ENCODE assay signal across 8 cellular contexts in genomic region chr9:133742849-133743444, GRCh38. TPM values are rescaled to one million over a fixed set of nuclear protein-coding genes. Genes with fewer than 3 reads are reported as not detected.
DNase-seq lines count a peak whose midpoint lies in the region; ATAC-seq and TF ChIP-seq lines count a peak whose summit lies in the region.

No MANE protein-coding gene starts in this region.

- H3K36me3 ChIP-seq in DOHH2 (ENCODE audit: control insufficient read depth, low read length) = no peaks in the 10 kb centered on the region
- H3K36me3 ChIP-seq in lung (ENCODE audit: control insufficient read depth in 2 of 2, insufficient read depth in 2 of 2, low read length in 2 of 2) = no peaks in the 10 kb centered on the region

- H3K27me3 ChIP-seq in DOHH2 (ENCODE audit: control insufficient read depth, low read length) (peaks cover 20% of the 10 kb centered on the region; the same call in 1 of the 2 replicates), dorsolateral prefrontal cortex (peaks cover 0 to 6% (median 0%) of the 10 kb centered on the region in 45 donors), lung (ENCODE audit: control insufficient read depth, insufficient read depth) (no peaks in the 10 kb centered on the region)

- H3K9me2 ChIP-seq in DOHH2 (replicated peaks; ENCODE audit: control insufficient read depth, low read length) = no peaks in the 10 kb centered on the region

- peak; percentile 76 for DNase-seq in NCI-H774 (lab: John Stamatoyannopoulos, UW)
- DNase-seq in activated CD4-positive, alpha-beta T cell treated with anti-CD3 and anti-CD28 coated beads, Interleukin-2, amount 50 U/mL, for 4 hours = peak; percentile 63 to 71
- peak; percentile 58 to 88 (median 78) for DNase-seq in dorsolateral prefrontal cortex
- peak; percentile 74 for DNase-seq in lung (ENCODE audit: low spot score)
- peak; percentile 60 for DNase-seq in stimulated activated CD8-positive, alpha-beta memory T cell treated with anti-CD3 and anti-CD28 coated beads, Interleukin-15, amount 100 ng/mL, for 1 hour (ENCODE audit: low read depth)
- DNase-seq in NCI-H187 treated with DMSO at 0.1 percent for 48 hours (lab: John Stamatoyannopoulos, UW) = no peak

- no peak overlapping the region for H3K4me3 ChIP-seq in DOHH2 (ENCODE audit: low read length)
- H3K4me3 ChIP-seq in dorsolateral prefrontal cortex = no peak overlapping the region
- H3K4me3 ChIP-seq in lung = no peak overlapping the region

- H3F3A ChIP-seq in DOHH2 (ENCODE audit: control insufficient read depth, insufficient read depth) = peaks cover 3% of the 10 kb centered on the region; the same call in 1 of the 2 replicates

- TF ChIP-seq CTCF in DOHH2 (IDR thresholded peaks at IDR 0.05; ENCODE audit: low read depth, low read length, poor library complexity, severe bottlenecking) = peak; percentile 99
- peak; percentile 68 to 99 (median 95) for TF ChIP-seq CTCF in dorsolateral prefrontal cortex (IDR thresholded peaks at IDR 0.05 in 54 of 56, conservative IDR thresholded peaks at IDR 0.05 in 2 of 56; ENCODE audit: low read depth in 1 of 56, partially characterized antibody in 56 of 56)
- TF ChIP-seq CTCF in lung (IDR thresholded peaks at IDR 0.05; ENCODE audit: control extremely low read depth, extremely low read depth) = peak; percentile 92

- peaks cover 7% of the 10 kb centered on the region for H3K4me1 ChIP-seq in DOHH2 (ENCODE audit: control insufficient read depth, low read length)
- peaks cover 0 to 5% of the 10 kb centered on the region in 2 donors for H3K4me1 ChIP-seq in lung (ENCODE audit: control insufficient read depth in 2 of 2, insufficient read depth in 2 of 2, low read length in 2 of 2)

- H3K9me3 ChIP-seq in DOHH2 (ENCODE audit: control insufficient read depth, insufficient read depth, low read length) = no peaks in the 10 kb centered on the region
- H3K9me3 ChIP-seq in lung (ENCODE audit: control insufficient read depth in 2 of 2, insufficient read depth in 1 of 2, low read length in 1 of 2) = peaks cover 0 to 4% of the 10 kb centered on the region in 2 donors

- intact Hi-C loops in dorsolateral prefrontal cortex (cut with DNase I) = no loop called here

- H3K27ac ChIP-seq in DOHH2 (ENCODE audit: low read depth, low read length) (no peak overlapping the region), dorsolateral prefrontal cortex (no peak overlapping the region), lung (ENCODE audit: low read depth in 1 of 2, low read length in 1 of 2) (no peak overlapping the region)

- WGBS in lung, 2 donors = 17 to 19% methylated on average over 8 of the region's 8 CpGs

- H3K4me2 ChIP-seq in DOHH2 (ENCODE audit: low read length) = no peak overlapping the region

- ATAC-seq in HG03442 (IDR thresholded peaks at IDR 0.05; ENCODE audit: unreplicated experiment) (peak; percentile 57), lung (ENCODE audit: insufficient read depth, low FRiP score) (peak; percentile 79)

- H4K20me1 ChIP-seq in DOHH2 (ENCODE audit: control insufficient read depth, insufficient read depth, low read depth, low read length) = 0 out of 2 replicates have a peak, but pooled peaks cover under 1% of the 10 kb centered on the region

- H3K79me2 ChIP-seq in DOHH2 (ENCODE audit: control insufficient read depth, low read length) = no peaks in the 10 kb centered on the region

RNA-seq across cellular contexts. Expression of gene SARDH, which starts 4.8 kb away (rescaled TPM):
- total RNA-seq in dorsolateral prefrontal cortex (10 to 100 TPM in 6 of 120 experiments, 1 to 10 TPM in 114; 2.4 to 13.2 (median 6.0) TPM), lung (1 to 10 TPM; 7.3 to 8.4 TPM)
- polyA plus RNA-seq in lung = 1 to 10 TPM; 1.8 to 2.2 TPM
